Comparison of ENCODE assay signal across 8 cellular contexts in genomic region chr13:99432637-99433542, GRCh38.
A peak's percentile ranks its signal among the peaks of the same experiment; 100 is the strongest.
DNase-seq lines count a peak whose midpoint lies in the region; ATAC-seq lines count a peak whose summit lies in the region.

No MANE protein-coding gene starts in this region.

- H3K9me3 Mint-ChIP-seq in IgD-negative memory B cell = peaks cover 0 to 6% (median 2%) of the 10 kb centered on the region in 3 donors
- H3K9me3 Mint-ChIP-seq in memory B cell = peaks cover 5% of the 10 kb centered on the region

- peak overlapping the region; percentile 95 to 98 (median 98) for H3K27ac Mint-ChIP-seq in IgD-negative memory B cell
- H3K27ac Mint-ChIP-seq in memory B cell = peak overlapping the region; percentile 99

- H3K27me3 Mint-ChIP-seq in IgD-negative memory B cell (no peaks in the 10 kb centered on the region), memory B cell (no peaks in the 10 kb centered on the region)

- H3K4me3 Mint-ChIP-seq in IgD-negative memory B cell = peak overlapping the region; percentile 81 to 94 (median 90)
- peak overlapping the region; percentile 76 for H3K4me3 Mint-ChIP-seq in memory B cell

- peak; percentile 59 for ATAC-seq in GM21619 (IDR thresholded peaks at IDR 0.05; ENCODE audit: unreplicated experiment)
- ATAC-seq in memory B cell (ENCODE audit: low read depth) = peak; percentile 66

- H3K36me3 Mint-ChIP-seq in IgD-negative memory B cell (peaks cover 1% of the 10 kb centered on the region), memory B cell (peaks cover 3% of the 10 kb centered on the region)

- in situ Hi-C loops in Caki2 (cut with HindIII; ENCODE audit: low pct_unique_long_range_greater_than_20kb, low sequenced_read_pairs) = no loop called here

- H3K4me1 Mint-ChIP-seq in IgD-negative memory B cell (peaks cover 54 to 65% (median 56%) of the 10 kb centered on the region in 3 donors), memory B cell (peaks cover 44% of the 10 kb centered on the region)

- peak; percentile 79 for DNase-seq in Caki2 (ENCODE audit: low read depth)
- peak; percentile 94 for DNase-seq in activated CD4-positive, alpha-beta T cell treated with anti-CD3 and anti-CD28 coated beads for 48 hours
- DNase-seq in dedifferentiated amniotic fluid mesenchymal stem cell (ENCODE audit: extremely low spot score) = peak; percentile 21
- peak; percentile 62 to 76 for DNase-seq in memory B cell (ENCODE audit: low spot score in 2 of 2)
- peak; percentile 92 to 94 for DNase-seq in stimulated activated CD8-positive, alpha-beta memory T cell treated with anti-CD3 and anti-CD28 coated beads, Interleukin-15, amount 100 ng/mL, for 48 hours (ENCODE audit: low read depth in 2 of 2)
- no peak for DNase-seq in NCI-H1105 (lab: John Stamatoyannopoulos, UW)
